Comparison of ENCODE assay signal across 9 cellular contexts in genomic region chr15:34437687-34438086, GRCh38. TPM values are rescaled to one million over a fixed set of nuclear protein-coding genes. Genes with fewer than 3 reads are reported as not detected.
DNase-seq lines count a peak whose midpoint lies in the region; ATAC-seq, FAIRE-seq and TF ChIP-seq lines count a peak whose summit lies in the region.
"Had no signal": no experiment of that assay in that cellular context is flagged by ENCODE, and none has a peak within 500 bp of the region (broad histone marks: within the 10 kb centered on the region; RNA-seq: fewer than 3 reads in every experiment).

GOLGA8A (minus strand) TSS chr15:34437808; CDS start chr15:34389691, 48,117 bp downstream.

- H3K27ac ChIP-seq in parathyroid adenoma (peak within 1 kb of the TSS; percentile 2), thymus (ENCODE audit: low read depth) (no peak within 1 kb of the TSS)
- H3K27ac ChIP-seq: KMS-11 had no signal

- H3K27ac Mint-ChIP-seq in activated naive CD4-positive, alpha-beta T cell treated with anti-CD3 and anti-CD28 coated beads, Interleukin-2, amount 10 ng/mL, durations not matched to agents 7 days and 5 days, result peak within 1 kb of the TSS; percentile 90

- H3K9me3 ChIP-seq in parathyroid adenoma (ENCODE audit: control insufficient read depth, low read length) (no peaks in the 10 kb centered on the region), thymus (ENCODE audit: control insufficient read depth) (no peaks in the 10 kb centered on the region)

- FAIRE-seq in HTR-8/SVneo (lab: Jason Lieb, UNC), result no peak

- H3K4me1 ChIP-seq in parathyroid adenoma (no peaks in the 10 kb centered on the region), thymus (ENCODE audit: control insufficient read depth, insufficient read depth, low read length) (no peaks in the 10 kb centered on the region)

- POLR2A ChIA-PET in BJ (lab: Charles Lee), result no interaction called here

- DNase-seq in BJ (ENCODE audit: low read depth) (no peak), HTR-8/SVneo (ENCODE audit: insufficient read length, low spot score) (peak; percentile 66), SHP77 (lab: John Stamatoyannopoulos, UW) (peak; percentile 71 to 85), head of caudate nucleus (peak in 41 of 42 donors; percentile 3 to 85 (median 73))
- DNase-seq in activated naive CD4-positive, alpha-beta T cell treated with anti-CD3 and anti-CD28 coated beads, Interleukin-2, amount 10 ng/mL, durations not matched to agents 7 days and 5 days, result peak; percentile 69

- H2AFZ ChIP-seq in parathyroid adenoma, result peak within 1 kb of the TSS; percentile 62

- intact Hi-C loops in head of caudate nucleus (cut with DNase I), result no loop called here

- ATAC-seq in GM19452 (IDR thresholded peaks at IDR 0.05; ENCODE audit: unreplicated experiment), result peak; percentile 63

- peak within 1 kb of the TSS; percentile 69 for H3K4me2 ChIP-seq in parathyroid adenoma (ENCODE audit: low read length)
- H3K4me2 ChIP-seq: KMS-11 had no signal

- H3K9ac ChIP-seq in parathyroid adenoma, result no peak within 1 kb of the TSS
- H3K9ac ChIP-seq: KMS-11 had no signal

- 17% methylated on average over 33 of the region's 33 CpGs for WGBS in thymus

- peak within 1 kb of the TSS; percentile 66 for H3K4me3 ChIP-seq in BJ (ENCODE audit: low read depth, low read length)
- H3K4me3 ChIP-seq in parathyroid adenoma (ENCODE audit: low read depth, low read length), result peak within 1 kb of the TSS; percentile 54
- H3K4me3 ChIP-seq in thymus (ENCODE audit: low read length), result peak within 1 kb of the TSS; percentile 21

- H3K9me3 Mint-ChIP-seq in activated naive CD4-positive, alpha-beta T cell treated with anti-CD3 and anti-CD28 coated beads, Interleukin-2, amount 10 ng/mL, durations not matched to agents 7 days and 5 days, result no peaks in the 10 kb centered on the region

- peaks cover 27% of the 10 kb centered on the region for H3K27me3 Mint-ChIP-seq in activated naive CD4-positive, alpha-beta T cell treated with anti-CD3 and anti-CD28 coated beads, Interleukin-2, amount 10 ng/mL, durations not matched to agents 7 days and 5 days

- H3K4me1 Mint-ChIP-seq in activated naive CD4-positive, alpha-beta T cell treated with anti-CD3 and anti-CD28 coated beads, Interleukin-2, amount 10 ng/mL, durations not matched to agents 7 days and 5 days, result peaks cover 6% of the 10 kb centered on the region

- H3K4me3 Mint-ChIP-seq in activated naive CD4-positive, alpha-beta T cell treated with anti-CD3 and anti-CD28 coated beads, Interleukin-2, amount 10 ng/mL, durations not matched to agents 7 days and 5 days, result peak within 1 kb of the TSS; percentile 82

- H3K79me2 ChIP-seq in parathyroid adenoma, result no peaks in the 10 kb centered on the region

- peaks cover 6% of the 10 kb centered on the region for H3K36me3 ChIP-seq in BJ (ENCODE audit: control insufficient read depth, insufficient read depth, low read length)
- H3K36me3 ChIP-seq in parathyroid adenoma (ENCODE audit: control insufficient read depth, insufficient read depth, low read length), result no peaks in the 10 kb centered on the region
- H3K36me3 ChIP-seq in thymus (ENCODE audit: control insufficient read depth, insufficient read depth), result no peaks in the 10 kb centered on the region

- no peaks in the 10 kb centered on the region for H3K27me3 ChIP-seq in BJ (ENCODE audit: control insufficient read depth, insufficient read depth, low read length)
- no peaks in the 10 kb centered on the region for H3K27me3 ChIP-seq in parathyroid adenoma (ENCODE audit: control insufficient read depth, insufficient read depth, low read length)
- H3K27me3 ChIP-seq in thymus (ENCODE audit: control insufficient read depth, insufficient read depth), result no peaks in the 10 kb centered on the region

- CTCF ChIA-PET in BJ (lab: Yijun Ruan, JAX), result no interaction called here
- CTCF ChIA-PET in activated naive CD4-positive, alpha-beta T cell treated with anti-CD3 and anti-CD28 coated beads, Interleukin-2, amount 10 ng/mL, durations not matched to agents 7 days and 5 days (lab: Charles Lee), result no interaction called here

- TF ChIP-seq CTCF in BJ (IDR thresholded peaks at IDR 0.05; ENCODE audit: insufficient read depth, low read depth, low read length) (no peak), parathyroid adenoma (IDR thresholded peaks at IDR 0.05) (no peak)

- H3K36me3 Mint-ChIP-seq in activated naive CD4-positive, alpha-beta T cell treated with anti-CD3 and anti-CD28 coated beads, Interleukin-2, amount 10 ng/mL, durations not matched to agents 7 days and 5 days, result peaks cover 5% of the 10 kb centered on the region

RNA-seq across cellular contexts. Expression of gene GOLGA8A, which starts in this region (rescaled TPM):
- 12.7 and 19.2 TPM in 2 replicates for polyA plus RNA-seq in BJ (2011; rRNA removed)
- 1.9 and 2.4 TPM in 2 replicates for polyA minus RNA-seq in BJ (2011; rRNA and poly(A)+ RNA removed)
- 74.7 TPM for polyA plus RNA-seq in thymus
